Comparison of ENCODE assay signal across 13 cellular contexts in the genomic region with DNA sequence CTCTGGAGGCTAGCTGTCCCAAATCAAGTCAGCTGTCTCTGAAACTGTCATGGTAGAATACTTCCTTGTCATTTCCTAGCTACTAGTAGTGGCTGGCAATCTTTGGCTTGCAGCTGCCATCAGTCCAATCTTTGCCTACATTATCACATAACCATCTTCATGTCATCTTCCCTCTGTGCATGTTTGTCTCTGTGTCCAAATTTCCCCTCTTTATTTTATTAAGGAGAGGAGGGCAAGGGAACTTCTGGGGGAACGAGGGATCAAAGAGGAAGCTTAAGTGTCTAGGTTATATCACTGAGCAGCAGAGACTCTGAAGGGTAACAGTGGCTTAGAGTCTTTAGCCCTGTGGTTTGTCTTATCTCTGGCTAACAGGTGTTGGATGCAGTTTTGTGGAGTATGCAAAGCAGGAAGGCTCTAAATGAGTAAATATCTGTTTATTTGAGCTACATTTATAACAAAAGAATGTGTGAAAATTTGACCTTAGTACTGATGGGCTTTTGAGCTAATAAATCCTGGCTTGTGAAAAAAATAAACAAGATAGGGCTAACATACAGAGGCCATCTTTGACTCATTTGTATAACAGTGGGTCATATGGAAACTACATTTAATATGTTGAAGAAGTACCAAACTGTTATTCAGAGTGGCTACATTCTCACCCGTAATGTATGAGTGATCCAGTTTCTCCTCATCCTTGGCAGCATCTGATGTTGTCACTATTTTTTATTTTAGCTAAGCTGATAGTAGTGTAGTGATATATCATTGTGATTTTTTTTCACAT.
DNase-seq lines count a peak whose midpoint lies in the region; ATAC-seq lines count a peak whose summit lies in the region.
"Had no signal": no experiment of that assay in that cellular context is flagged by ENCODE, and none has a peak within 500 bp of the region (broad histone marks: within the 10 kb centered on the region; RNA-seq: fewer than 3 reads in every experiment).

No MANE protein-coding gene starts in this region.

- ATAC-seq in GM19043 (IDR thresholded peaks at IDR 0.05; ENCODE audit: low read depth, unreplicated experiment) (peak; percentile 71), HG02610 (IDR thresholded peaks at IDR 0.05; ENCODE audit: unreplicated experiment) (peak; percentile 98), HG03342 (IDR thresholded peaks at IDR 0.05; ENCODE audit: unreplicated experiment) (peak; percentile 91)
- ATAC-seq: left colon; naive thymus-derived CD4-positive, alpha-beta T cell; sciatic nerve had no signal

- DNase-seq in inferior parietal cortex (ENCODE audit: extremely low spot score) (peak; percentile 2), NCI-H2171 treated with DMSO at 0.1 percent for 48 hours (lab: John Stamatoyannopoulos, UW) (no peak), nucleus accumbens (lab: John Stamatoyannopoulos, UW) (no peak), DMS79 (lab: John Stamatoyannopoulos, UW) (no peak)
- DNase-seq: activated T-cell treated with anti-CD3 and anti-CD28 coated beads, Interleukin-2, amount 50 U/mL, for 24 hours; left colon; naive thymus-derived CD4-positive, alpha-beta T cell; NCI-H510A; SHP77 had no signal
